ENCODE assay signal across 16 cellular contexts in the genomic region with DNA sequence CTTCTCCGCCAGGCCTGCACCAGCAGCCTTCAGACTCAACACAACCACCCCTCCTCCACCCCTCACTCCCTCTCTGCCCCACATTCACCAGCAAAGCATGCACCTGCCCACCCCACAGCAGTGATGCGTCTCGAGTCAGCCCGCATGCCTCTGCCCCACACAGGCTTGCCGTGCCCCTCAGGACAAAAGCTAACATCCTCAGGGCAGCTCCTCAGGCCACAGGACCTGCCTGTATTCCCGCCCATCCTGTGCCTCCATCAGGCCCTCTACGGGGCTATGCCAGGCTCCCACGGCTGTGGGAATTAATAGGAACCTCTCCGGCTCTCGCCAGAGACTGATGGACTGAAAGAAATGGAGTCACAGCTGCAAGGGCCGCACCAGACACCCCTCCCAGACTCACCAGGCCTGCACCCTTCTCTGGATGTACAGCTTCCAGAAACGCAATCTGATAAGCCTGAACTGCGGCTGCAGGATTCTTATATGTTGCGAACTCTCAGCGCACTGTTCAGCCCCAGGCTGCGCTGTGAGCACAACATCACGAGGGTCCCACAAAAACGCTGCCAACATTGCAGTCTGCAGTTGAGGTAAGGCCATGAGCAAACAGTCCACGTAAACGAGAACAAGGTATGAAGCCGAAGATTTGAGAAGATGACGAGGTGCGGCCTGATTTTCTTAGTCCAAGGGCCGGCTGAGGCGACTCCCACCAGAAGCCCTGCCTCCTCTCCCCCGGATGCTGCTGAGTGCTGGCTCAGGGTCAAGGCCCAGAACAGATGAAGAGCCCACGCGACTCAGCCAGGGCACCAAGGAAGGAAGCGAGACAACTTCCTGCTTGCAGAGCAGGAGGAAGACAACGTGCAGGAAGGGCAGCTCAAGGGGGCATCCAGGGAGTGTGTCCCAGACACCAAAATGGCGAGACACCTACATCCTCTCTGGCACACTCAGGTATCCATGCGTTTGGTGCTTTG.
A peak's percentile ranks its signal among the peaks of the same experiment; 100 is the strongest.
DNase-seq lines count a peak whose midpoint lies in the region; ATAC-seq and TF ChIP-seq lines count a peak whose summit lies in the region.
"Had no signal": no experiment of that assay in that cellular context is flagged by ENCODE, and none has a peak within 500 bp of the region (broad histone marks: within the 10 kb centered on the region; RNA-seq: fewer than 3 reads in every experiment).

No MANE protein-coding gene starts in this region.

- H3K9me3 ChIP-seq in heart right ventricle = no peaks in the 10 kb centered on the region
- H3K9me3 ChIP-seq in NT2/D1 (ENCODE audit: insufficient read depth, low read length) = no peaks in the 10 kb centered on the region
- no peaks in the 10 kb centered on the region for H3K9me3 ChIP-seq in gastrocnemius medialis
- H3K9me3 ChIP-seq: A549, neutrophil had no signal

- H3K4me3 ChIP-seq in heart right ventricle = no peak overlapping the region
- no peak overlapping the region for H3K4me3 ChIP-seq in NT2/D1 (ENCODE audit: insufficient read length, low read depth)
- no peak overlapping the region for H3K4me3 ChIP-seq in gastrocnemius medialis
- H3K4me3 ChIP-seq: A549, cardiac muscle cell had no signal

- in situ Hi-C loops in gastrocnemius medialis (cut with MboI; ENCODE audit: low sequenced_read_pairs in 4 of 4) = no loop called here

- intact Hi-C loops in heart right ventricle (cut with DNase I) = loop anchor here in 1 of 10 donors (5.0 kb wide), 1 partner anchor 55 kb away; no protein-coding TSS in a partner anchor
- intact Hi-C loops in Right ventricle myocardium superior (cut with DNase I) = no loop called here
- intact Hi-C loops in gastrocnemius medialis (cut with DNase I; ENCODE audit: low total_unique reads) = no loop called here

- TF ChIP-seq CTCF in heart right ventricle (IDR thresholded peaks at IDR 0.05) = no peak
- TF ChIP-seq CTCF in foreskin keratinocyte (conservative IDR thresholded peaks at IDR 0.05) = no peak
- no peak for TF ChIP-seq CTCF in gastrocnemius medialis (IDR thresholded peaks at IDR 0.05 in 4 of 5, conservative IDR thresholded peaks at IDR 0.05 in 1 of 5)

- TF ChIP-seq POLR2A in gastrocnemius medialis (IDR thresholded peaks at IDR 0.05) = no peak
- no peak for TF ChIP-seq POLR2A in GM18505 (IDR thresholded peaks at IDR 0.05; ENCODE audit: borderline replicate concordance, extremely low read depth, insufficient read depth, insufficient read length)

- ATAC-seq in heart right ventricle (peak in 4 of 8 donors; percentile 18 to 61 (median 32)), Right ventricle myocardium superior (ENCODE audit: poor library complexity) (no peak), foreskin keratinocyte (peak; percentile 42), gastrocnemius medialis (no peak), GM18505 (IDR thresholded peaks at IDR 0.05; ENCODE audit: unreplicated experiment) (no peak), HG02759 (IDR thresholded peaks at IDR 0.05; ENCODE audit: unreplicated experiment) (no peak)
- ATAC-seq: left lobe of liver had no signal

- H3K27me3 ChIP-seq in heart right ventricle = no peaks in the 10 kb centered on the region
- H3K27me3 ChIP-seq in NT2/D1 (ENCODE audit: insufficient read depth, insufficient read length) = no peaks in the 10 kb centered on the region
- H3K27me3 ChIP-seq in foreskin keratinocyte = no peaks in the 10 kb centered on the region
- H3K27me3 ChIP-seq in gastrocnemius medialis = no peaks in the 10 kb centered on the region
- H3K27me3 ChIP-seq: cardiac muscle cell, neutrophil had no signal

- peak overlapping the region; percentile 52 for H3K9ac ChIP-seq in NT2/D1 (ENCODE audit: insufficient read length, low read depth)

- H3K36me3 ChIP-seq in heart right ventricle (peaks cover 0 to 84% (median 13%) of the 10 kb centered on the region in 9 donors), NT2/D1 (ENCODE audit: insufficient read depth, insufficient read length, low read length) (peaks cover 54% of the 10 kb centered on the region), gastrocnemius medialis (peaks cover 0 to 13% of the 10 kb centered on the region in 2 donors)
- H3K36me3 ChIP-seq: neutrophil had no signal

- H3K4me1 ChIP-seq in heart right ventricle (peaks cover 2 to 79% (median 35%) of the 10 kb centered on the region in 9 donors), NT2/D1 (ENCODE audit: insufficient read depth, insufficient read length) (peaks cover 27% of the 10 kb centered on the region), foreskin keratinocyte (no peaks in the 10 kb centered on the region), gastrocnemius medialis (peaks cover 10 to 21% of the 10 kb centered on the region in 2 donors)

- 70 to 72% methylated on average over 32 of the region's 32 CpGs for WGBS in heart right ventricle, 2 donors

- peak overlapping the region in 7 of 10 donors; percentile 12 to 56 (median 50) for H3K27ac ChIP-seq in heart right ventricle
- no peak overlapping the region for H3K27ac ChIP-seq in foreskin keratinocyte
- peak overlapping the region in 3 of 4 donors; percentile 9 to 46 (median 41) for H3K27ac ChIP-seq in gastrocnemius medialis
- H3K27ac ChIP-seq: A549, cardiac muscle cell, neutrophil had no signal

- peak in 1 of 2 donors; percentile 25 for DNase-seq in heart right ventricle
- DNase-seq in Right ventricle myocardium superior = no peak
- no peak for DNase-seq in NT2/D1 (ENCODE audit: low read depth, low spot score)
- DNase-seq in foreskin keratinocyte = no peak
- no peak for DNase-seq in gastrocnemius medialis
- no peak for DNase-seq in NK-92 treated with Interleukin-12 subunit alpha and Interleukin-12 subunit beta, amount 100 ng/mL, for 24 hours (lab: John Stamatoyannopoulos, UW)
- DNase-seq: activated CD8-positive, alpha-beta memory T cell treated with anti-CD3 and anti-CD28 coated beads, Interleukin-2, amount 50 U/mL, for 4 hours; Calu3; NCI-H1048; NCI-H2227 treated with DMSO at 0.1 percent for 48 hours had no signal
